In genomic region chr22:47808886-47809620, GRCh38 we compare ENCODE assay signal across 18 cellular contexts.
"Had no signal": no experiment of that assay in that cellular context is flagged by ENCODE, and none has a peak within 500 bp of the region (broad histone marks: within the 10 kb centered on the region; RNA-seq: fewer than 3 reads in every experiment).

No MANE protein-coding gene starts in this region.

- H3K4me1 ChIP-seq: foreskin keratinocyte, stomach, transverse colon had no signal

- H3K4me3 Mint-ChIP-seq: dendritic cell treated with granulocyte-macrophage colony-stimulating factor and Interleukin-4, amounts not matched to agents 40 ng/mL and 50 ng/mL, for 4 days; immature natural killer cell; nephron progenitor cell; stimulated activated effector memory CD8-positive, alpha-beta T cell treated with anti-CD3 and anti-CD28 coated beads, Interleukin-12 subunit alpha, Interleukin-12 subunit beta, amount 100 ng/mL, for 72 hours had no signal

- H3K36me3 Mint-ChIP-seq: immature natural killer cell; naive thymus-derived CD4-positive, alpha-beta T cell; stimulated activated effector memory CD8-positive, alpha-beta T cell treated with anti-CD3 and anti-CD28 coated beads, Interleukin-12 subunit alpha, Interleukin-12 subunit beta, amount 100 ng/mL, for 72 hours had no signal

- H3K9me3 ChIP-seq: thoracic aorta, transverse colon had no signal

- H3K4me3 ChIP-seq: ovary, stomach, thoracic aorta, transverse colon had no signal

- H3K27ac ChIP-seq: foreskin keratinocyte, ovary, stomach, thoracic aorta, transverse colon had no signal

- DNase-seq: cerebellar nuclear complex; erythroblast; foreskin keratinocyte; immature natural killer cell; kidney; left colon; naive thymus-derived CD4-positive, alpha-beta T cell; nephron progenitor cell; ovary; right cardiac atrium; stimulated activated CD4-positive, alpha-beta T cell treated with anti-CD3 and anti-CD28 coated beads, Interleukin-4, amount 100 ng/mL, for 1 hour; stimulated activated CD8-positive, alpha-beta memory T cell treated with anti-CD3 and anti-CD28 coated beads, Interleukin-4, amount 100 ng/mL, for 48 hours; stomach; substantia nigra; transverse colon had no signal

- H3K27me3 ChIP-seq: foreskin keratinocyte, ovary, transverse colon had no signal

- H3K36me3 ChIP-seq: ovary, stomach, thoracic aorta, transverse colon had no signal

- H3K4me1 Mint-ChIP-seq: immature natural killer cell; naive thymus-derived CD4-positive, alpha-beta T cell had no signal

- H3K9me3 Mint-ChIP-seq: immature natural killer cell; stimulated activated effector memory CD8-positive, alpha-beta T cell treated with anti-CD3 and anti-CD28 coated beads, Interleukin-12 subunit alpha, Interleukin-12 subunit beta, amount 100 ng/mL, for 72 hours had no signal

- ATAC-seq: foreskin keratinocyte; left colon; naive thymus-derived CD4-positive, alpha-beta T cell; right cardiac atrium; stimulated activated effector memory CD8-positive, alpha-beta T cell treated with anti-CD3 and anti-CD28 coated beads, Interleukin-12 subunit alpha, Interleukin-12 subunit beta, amount 100 ng/mL, for 72 hours had no signal

- H3K27ac Mint-ChIP-seq: dendritic cell treated with granulocyte-macrophage colony-stimulating factor and Interleukin-4, amounts not matched to agents 40 ng/mL and 50 ng/mL, for 4 days; nephron progenitor cell; stimulated activated effector memory CD8-positive, alpha-beta T cell treated with anti-CD3 and anti-CD28 coated beads, Interleukin-12 subunit alpha, Interleukin-12 subunit beta, amount 100 ng/mL, for 72 hours had no signal
